1 cellular context compared by ENCODE assay signal in genomic region chr19:52690395-52691214, GRCh38.
TF ChIP-seq lines count a peak whose summit lies in the region.

No MANE protein-coding gene starts in this region.

TF ChIP-seq in GM12878, 131 proteins besides CTCF, POLR2A, EP300 and RAD21 (continued from another document):
- TF ChIP-seq HSF1 (IDR thresholded peaks at IDR 0.05; ENCODE audit: low read depth, low read length) (peak; percentile 89), PRDM15 (CRISPR knock-in tag; IDR thresholded peaks at IDR 0.05) (no peak), RUNX3 (IDR thresholded peaks at IDR 0.05; ENCODE audit: low read length) (peak; percentile 79), E2F4 (IDR thresholded peaks at IDR 0.05; ENCODE audit: low read depth, low read length) (peak; percentile 28), PKNOX1 (IDR thresholded peaks at IDR 0.05) (0 out of 2 replicates have a peak, but pooled peaks have one; percentile 55), SMC3 (IDR thresholded peaks at IDR 0.05; ENCODE audit: borderline replicate concordance, low read length) (no peak), MYC (IDR thresholded peaks at IDR 0.05; ENCODE audit: insufficient read depth, insufficient read length, insufficient replicate concordance, low read length, severe bottlenecking) (no peak)
